ENCODE assay signal across 1 cellular context in genomic region chr12:27449011-27449410, GRCh38.
TF ChIP-seq lines count a peak whose summit lies in the region.

No MANE protein-coding gene starts in this region.

TF ChIP-seq in GM12878, 131 proteins besides CTCF, POLR2A, EP300 and RAD21 (continued from another document):
- no peak for TF ChIP-seq ZBTB40 (IDR thresholded peaks at IDR 0.05; ENCODE audit: borderline replicate concordance)
- TF ChIP-seq CEBPB (IDR thresholded peaks at IDR 0.05; ENCODE audit: borderline replicate concordance in 1 of 2, low read depth in 2 of 2, low read length in 2 of 2), result no peak
- no peak for TF ChIP-seq EGR1 (IDR thresholded peaks at IDR 0.05; ENCODE audit: borderline replicate concordance in 1 of 2, low read depth in 2 of 2, low read length in 2 of 2)
- TF ChIP-seq RELA (IDR thresholded peaks at IDR 0.05; ENCODE audit: borderline replicate concordance, partially characterized antibody), result no peak
- TF ChIP-seq LARP7 (IDR thresholded peaks at IDR 0.05), result no peak
